In the genomic region with DNA sequence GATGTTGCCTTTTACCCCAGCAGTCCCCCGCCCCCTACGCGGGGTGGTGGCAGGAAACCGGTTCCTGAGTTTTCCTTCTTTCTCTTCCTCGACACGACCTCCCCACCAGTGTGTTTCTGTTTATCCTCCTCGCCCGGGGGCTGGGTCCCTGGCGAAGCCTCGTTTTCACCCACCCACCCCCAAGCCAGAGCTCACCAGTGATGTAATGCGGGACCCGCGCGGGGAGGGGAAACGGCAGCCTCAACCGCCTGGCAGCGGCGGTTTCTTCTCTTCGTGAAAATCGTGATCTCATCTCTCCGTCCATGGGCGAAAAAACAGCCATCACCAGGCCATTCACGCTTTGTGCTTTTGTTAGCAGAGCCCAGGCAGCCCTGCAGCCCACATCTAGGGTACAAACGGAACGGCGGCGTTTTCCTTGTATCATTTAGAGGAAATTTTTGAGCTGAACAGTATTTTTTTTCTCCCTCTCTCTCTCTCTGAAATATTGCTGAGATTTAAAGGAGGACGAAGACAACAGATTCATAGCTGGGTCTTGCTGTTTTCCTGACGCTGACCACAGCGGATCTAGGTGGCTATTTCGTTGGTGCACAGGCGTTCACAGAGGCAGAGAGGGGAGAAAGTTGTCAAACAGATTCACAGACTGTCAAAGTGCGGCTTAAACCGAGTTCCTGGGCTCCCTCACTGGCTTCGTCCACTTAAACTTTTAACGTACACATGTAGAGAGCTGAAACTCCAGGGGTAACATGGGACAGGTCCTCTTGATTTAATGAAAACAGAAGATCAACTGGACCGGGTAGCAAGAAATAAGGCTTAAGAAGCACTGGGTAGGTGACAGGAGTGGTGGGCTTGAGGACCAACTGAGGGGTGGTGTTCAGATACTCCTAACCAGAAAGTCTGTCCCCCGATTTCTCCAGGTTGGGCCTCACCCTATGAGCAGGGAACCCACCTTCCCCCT, we compare ENCODE assay signal across 8 cellular contexts.
A peak's percentile ranks its signal among the peaks of the same experiment; 100 is the strongest.
DNase-seq lines count a peak whose midpoint lies in the region; ATAC-seq and TF ChIP-seq lines count a peak whose summit lies in the region.

No MANE protein-coding gene starts in this region.

- no peaks in the 10 kb centered on the region; a peak in 1 of 3 replicates for H3K36me3 ChIP-seq in HEK293 (ENCODE audit: control insufficient read depth in 2 of 2, insufficient read depth in 1 of 2, low read length in 2 of 2)
- no peaks in the 10 kb centered on the region for H3K36me3 ChIP-seq in iPS-20b (ENCODE audit: insufficient read depth, low read depth, low read length)
- no peaks in the 10 kb centered on the region for H3K36me3 ChIP-seq in stomach smooth muscle (ENCODE audit: control insufficient read depth in 2 of 2, insufficient read depth in 2 of 2, low read length in 2 of 2)

- H3K27me3 ChIP-seq in iPS-20b (ENCODE audit: insufficient read depth, low read length) (peaks cover 91% of the 10 kb centered on the region), stomach smooth muscle (ENCODE audit: control insufficient read depth in 1 of 2, insufficient read depth in 2 of 2, low read length in 2 of 2) (peaks cover 3 to 4% of the 10 kb centered on the region in 2 donors)

- no peak for ATAC-seq in GM21447 (IDR thresholded peaks at IDR 0.05; ENCODE audit: unreplicated experiment)

- peak overlapping the region; percentile 81 for H3K4me3 Mint-ChIP-seq in activated naive CD8-positive, alpha-beta T cell

- peak overlapping the region; percentile 95; the same call in 1 of the 2 replicates for H3K27ac ChIP-seq in HEK293 (ENCODE audit: extremely low read depth, low read depth, low read length)
- H3K27ac ChIP-seq in iPS-20b (ENCODE audit: low read length) = no peak overlapping the region
- H3K27ac ChIP-seq in stomach smooth muscle (ENCODE audit: low read length) = peak overlapping the region; percentile 80

- H3K27me3 Mint-ChIP-seq in activated naive CD8-positive, alpha-beta T cell = peaks cover 42% of the 10 kb centered on the region

- no peak for TF ChIP-seq CTCF in HEK293 (tag by site-specific recombination; IDR thresholded peaks at IDR 0.05)

- peaks cover 2% of the 10 kb centered on the region; the same call in 1 of the 2 replicates for H3K4me1 ChIP-seq in HEK293 (ENCODE audit: control insufficient read depth, insufficient read depth, low read length)
- H3K4me1 ChIP-seq in iPS-20b (ENCODE audit: insufficient read depth, low read length) = no peaks in the 10 kb centered on the region; the same call in 1 of the 2 replicates
- peaks cover 17% of the 10 kb centered on the region for H3K4me1 ChIP-seq in stomach smooth muscle (ENCODE audit: control insufficient read depth, insufficient read depth, low read length)

- no peaks in the 10 kb centered on the region for H3K9me3 Mint-ChIP-seq in activated naive CD8-positive, alpha-beta T cell (ENCODE audit: low read depth)

- CTCF ChIA-PET in HEK293 (lab: Yijun Ruan, JAX) = interaction anchor here (0.7 to 1.4 kb wide), 4 partner anchors 16 to 242 kb away, joined by 3 read pairs; no protein-coding TSS in a partner anchor

- H3K4me1 Mint-ChIP-seq in activated naive CD8-positive, alpha-beta T cell (ENCODE audit: low read depth) = peaks cover 6% of the 10 kb centered on the region

- peak overlapping the region; percentile 54 for H3K27ac Mint-ChIP-seq in activated naive CD8-positive, alpha-beta T cell

- H3K9ac ChIP-seq in iPS-20b (ENCODE audit: low read depth, low read length) = no peak overlapping the region; the same call in 1 of the 2 replicates
- H3K9ac ChIP-seq in stomach smooth muscle (ENCODE audit: low read length in 2 of 2) = peak overlapping the region; percentile 56 to 78

- H3K4me3 ChIP-seq in HEK293 (ENCODE audit: low read depth, low read length) (peak overlapping the region; percentile 51), iPS-20b (ENCODE audit: low read length) (peak overlapping the region; percentile 70), stomach smooth muscle (ENCODE audit: low read length in 2 of 2) (peak overlapping the region; percentile 77 to 79)

- POLR2A ChIA-PET in HEK293 (lab: Yijun Ruan, JAX) = interaction anchor here (0.6 to 1.5 kb wide), 2 partner anchors 22 to 240 kb away, joined by 4 to 9 read pairs; partner anchors contain the start of gene PAX3

- DNase-seq in Ammon's horn (ENCODE audit: low spot score) (peak; percentile 40), NCI-H2171 treated with DMSO at 0.1 percent for 48 hours (lab: John Stamatoyannopoulos, UW) (no peak), UCSD-AML1 (lab: John Stamatoyannopoulos, UW; ENCODE audit: unreplicated experiment) (no peak)

- H3K36me3 Mint-ChIP-seq in activated naive CD8-positive, alpha-beta T cell = peaks cover 2% of the 10 kb centered on the region

- H3K9me3 ChIP-seq in HEK293 (ENCODE audit: control insufficient read depth, insufficient read depth, low read depth, low read length) = no peaks in the 10 kb centered on the region
- H3K9me3 ChIP-seq in iPS-20b (ENCODE audit: insufficient read depth, low read depth, low read length) = no peaks in the 10 kb centered on the region
- no peaks in the 10 kb centered on the region for H3K9me3 ChIP-seq in stomach smooth muscle (ENCODE audit: control insufficient read depth in 2 of 2, low read length in 2 of 2)

TF ChIP-seq in HEK293, 187 proteins besides CTCF, POLR2A, EP300 and RAD21:
- TF ChIP-seq PRDM4 (tag by site-specific recombination; IDR thresholded peaks at IDR 0.05) (peak; percentile 91), ZNF548 (tag by site-specific recombination; IDR thresholded peaks at IDR 0.05) (no peak)
